ENCODE assay signal across 15 cellular contexts in genomic region chr16:85469929-85470590, GRCh38.
DNase-seq lines count a peak whose midpoint lies in the region; ATAC-seq and TF ChIP-seq lines count a peak whose summit lies in the region.
"Had no signal": no experiment of that assay in that cellular context is flagged by ENCODE, and none has a peak within 500 bp of the region (broad histone marks: within the 10 kb centered on the region; RNA-seq: fewer than 3 reads in every experiment).

No MANE protein-coding gene starts in this region.

- no peak for TF ChIP-seq CTCF in right atrium auricular region (IDR thresholded peaks at IDR 0.05)
- no peak for TF ChIP-seq CTCF in WERI-Rb-1 (IDR thresholded peaks at IDR 0.05; ENCODE audit: low read depth, low read length)
- TF ChIP-seq CTCF in brain microvascular endothelial cell (IDR thresholded peaks at IDR 0.05; ENCODE audit: low read depth, low read length, missing control alignments) = no peak

- intact Hi-C loops in left cardiac atrium (cut with DNase I) = no loop called here

- no peaks in the 10 kb centered on the region for H3K9me3 ChIP-seq in right atrium auricular region
- H3K9me3 ChIP-seq in WERI-Rb-1 (ENCODE audit: severe bottlenecking) = no peaks in the 10 kb centered on the region
- H3K9me3 ChIP-seq in iPS-15b (ENCODE audit: control insufficient read depth, insufficient read depth, low read length) = no peaks in the 10 kb centered on the region
- H3K9me3 ChIP-seq: HAP-1 had no signal

- no peaks in the 10 kb centered on the region for H3K27me3 ChIP-seq in right atrium auricular region
- no peaks in the 10 kb centered on the region for H3K27me3 ChIP-seq in WERI-Rb-1 (ENCODE audit: insufficient read depth, low read depth, severe bottlenecking)
- H3K27me3 ChIP-seq in iPS-15b (ENCODE audit: control insufficient read depth, insufficient read depth, low read length) = no peaks in the 10 kb centered on the region
- peaks cover 3% of the 10 kb centered on the region for H3K27me3 ChIP-seq in brain microvascular endothelial cell (replicated peaks)

- POLR2A ChIA-PET in HEK293T (lab: Yijun Ruan, JAX) = interaction anchor here (0.8 kb wide), 1 partner anchor 14 kb away, joined by 3 read pairs; no protein-coding TSS in a partner anchor

- H3K36me3 ChIP-seq in right atrium auricular region = no peaks in the 10 kb centered on the region
- peaks cover 11% of the 10 kb centered on the region for H3K36me3 ChIP-seq in WERI-Rb-1
- H3K36me3 ChIP-seq in iPS-15b (ENCODE audit: control insufficient read depth, insufficient read depth, low read length) = no peaks in the 10 kb centered on the region
- H3K36me3 ChIP-seq in brain microvascular endothelial cell (replicated peaks) = no peaks in the 10 kb centered on the region
- H3K36me3 ChIP-seq: HAP-1 had no signal

- DNase-seq in right atrium auricular region (ENCODE audit: low spot score) (no peak), left cardiac atrium (no peak), WERI-Rb-1 (no peak), brain microvascular endothelial cell (no peak), GF-D8 (lab: John Stamatoyannopoulos, UW) (no peak), NCI-H2196 treated with DMSO at 0.1 percent for 48 hours (lab: John Stamatoyannopoulos, UW; ENCODE audit: unreplicated experiment) (no peak), HEK293T (ENCODE audit: extremely low spot score) (no peak)
- DNase-seq: Calu3; CD4-positive, CD25-positive, alpha-beta regulatory T cell; DMS 273 treated with DMSO at 0.1 percent for 48 hours had no signal

- in situ Hi-C loops in brain microvascular endothelial cell (cut with HindIII; ENCODE audit: low pct_ligation_motif_present, low sequenced_read_pairs) = no loop called here

- H3K27ac ChIP-seq in right atrium auricular region = peak overlapping the region; percentile 62 to 72
- peak overlapping the region; percentile 20 for H3K27ac ChIP-seq in WERI-Rb-1
- no peak overlapping the region for H3K27ac ChIP-seq in brain microvascular endothelial cell
- H3K27ac ChIP-seq: 22Rv1, HL-60 had no signal

- H3K4me1 ChIP-seq in right atrium auricular region = peaks cover 0 to 68% of the 10 kb centered on the region in 2 donors
- peaks cover 3% of the 10 kb centered on the region for H3K4me1 ChIP-seq in iPS-15b (ENCODE audit: control insufficient read depth, insufficient read depth, low read length)
- H3K4me1 ChIP-seq: HAP-1 had no signal

- CTCF ChIA-PET in HEK293T (lab: Yijun Ruan, JAX) = no interaction called here

- H3K9ac ChIP-seq in iPS-15b (ENCODE audit: low read depth, low read length) = peak overlapping the region; percentile 5

- H3K4me3 ChIP-seq in right atrium auricular region (no peak overlapping the region), WERI-Rb-1 (ENCODE audit: low read depth, low read length) (no peak overlapping the region), iPS-15b (ENCODE audit: low read depth, low read length) (no peak overlapping the region), brain microvascular endothelial cell (ENCODE audit: low read depth, low read length) (no peak overlapping the region)
- H3K4me3 ChIP-seq: GM23338, HAP-1 had no signal

- ATAC-seq in left cardiac atrium = no peak
- ATAC-seq: GM23338 had no signal

TF ChIP-seq in HEK293T, 16 proteins besides CTCF, POLR2A, EP300 and RAD21:
- TF ChIP-seq ARNT (IDR thresholded peaks at IDR 0.05) (no peak), ELF4 (IDR thresholded peaks at IDR 0.05) (no peak), FOXK2 (IDR thresholded peaks at IDR 0.05) (no peak), CTBP1 (IDR thresholded peaks at IDR 0.05; ENCODE audit: borderline replicate concordance) (no peak), LEF1 (IDR thresholded peaks at IDR 0.05; ENCODE audit: borderline replicate concordance) (no peak), BHLHE40 (IDR thresholded peaks at IDR 0.05; ENCODE audit: borderline replicate concordance) (no peak)
